Comparison of ENCODE assay signal across 8 cellular contexts in the genomic region with DNA sequence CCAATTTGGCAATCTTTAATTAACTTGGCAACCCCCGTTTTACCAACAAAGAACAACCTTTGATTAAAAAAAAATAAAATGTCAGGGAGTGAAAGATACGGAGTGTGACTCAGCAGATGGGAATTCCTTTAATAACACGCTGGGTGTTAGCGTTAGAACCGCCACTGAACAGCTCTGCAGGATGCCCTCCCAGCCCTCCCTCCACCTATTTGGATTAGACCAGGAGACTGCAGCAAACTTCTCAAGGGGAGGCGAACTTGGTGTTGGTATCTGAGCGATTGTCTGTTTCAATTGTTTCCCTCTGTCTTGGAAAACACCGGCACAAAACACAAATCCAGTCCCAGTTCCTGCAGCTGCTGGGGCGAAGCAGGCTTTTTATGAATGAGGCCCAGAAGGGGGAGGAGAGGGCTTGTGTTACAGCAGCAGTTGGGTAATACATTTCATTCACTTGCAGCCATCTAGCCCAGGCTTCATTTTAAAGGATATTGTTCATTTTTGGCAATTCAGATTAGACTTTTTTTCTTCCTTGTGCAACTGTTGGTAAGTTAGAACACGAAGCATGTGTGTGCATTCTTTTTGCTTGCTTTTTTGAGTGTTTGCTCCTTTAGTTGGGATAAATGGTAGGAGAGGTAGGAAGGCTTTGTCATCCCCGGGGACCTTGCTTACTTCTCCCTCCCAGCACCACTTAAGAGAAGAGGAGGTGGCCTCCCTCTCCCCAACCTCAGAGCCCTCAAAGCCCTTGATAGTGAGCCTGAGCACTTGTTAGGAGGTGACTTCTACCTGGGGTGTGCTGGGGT.
DNase-seq lines count a peak whose midpoint lies in the region; ATAC-seq and TF ChIP-seq lines count a peak whose summit lies in the region.

No MANE protein-coding gene starts in this region.

- H3K27ac ChIP-seq in H9 (ENCODE audit: insufficient read length, low read depth, low read length) (peak overlapping the region; percentile 77), right atrium auricular region (peak overlapping the region; percentile 71 to 72), psoas muscle (peak overlapping the region; percentile 64)

- peaks cover 0 to 4% (median 0%) of the 10 kb centered on the region in 3 experiments; a peak in 2 of 7 replicates for H3K36me3 Mint-ChIP-seq in H9 (ENCODE audit: insufficient read depth in 1 of 3, low read depth in 3 of 3)

- peaks cover 80 to 82% of the 10 kb centered on the region in 2 experiments for H3K4me1 Mint-ChIP-seq in H9

- H4K20me1 ChIP-seq in H9 (ENCODE audit: control insufficient read depth, insufficient read depth, insufficient read length): no peaks in the 10 kb centered on the region

- no peak overlapping the region for H2AK5ac ChIP-seq in H9 (ENCODE audit: insufficient read length, low read length)

- TF ChIP-seq CTCF in H9 (conservative IDR thresholded peaks at IDR 0.05) (no peak), right atrium auricular region (IDR thresholded peaks at IDR 0.05) (peak in 1 of 2 donors; percentile 18), psoas muscle (IDR thresholded peaks at IDR 0.05) (no peak)

- H3K27me3 ChIP-seq in H9 (ENCODE audit: insufficient read depth, low read length): no peaks in the 10 kb centered on the region
- H3K27me3 ChIP-seq in right atrium auricular region: no peaks in the 10 kb centered on the region
- no peaks in the 10 kb centered on the region for H3K27me3 ChIP-seq in psoas muscle (ENCODE audit: insufficient read depth in 3 of 3, low read length in 2 of 3)

- H2BK12ac ChIP-seq in H9 (ENCODE audit: insufficient read length, low read depth, low read length): peak overlapping the region; percentile 80

- peak overlapping the region; percentile 85; the same call in 1 of the 2 replicates for H3K14ac ChIP-seq in H9 (ENCODE audit: insufficient read depth, low read length)

- peak; percentile 83 for DNase-seq in H9
- peak; percentile 99 for DNase-seq in NCI-H226
- DNase-seq in amygdala (lab: John Stamatoyannopoulos, UW): peak in 54 of 56 donors; percentile 16 to 89 (median 58)
- DNase-seq in right atrium auricular region (ENCODE audit: low spot score): peak; percentile 70
- DNase-seq in psoas muscle: peak; percentile 27 to 58
- DNase-seq in UCSD-AML1 (lab: John Stamatoyannopoulos, UW; ENCODE audit: unreplicated experiment): no peak

- H3K79me2 ChIP-seq in H9 (ENCODE audit: insufficient read depth, low read length): peaks cover 47% of the 10 kb centered on the region; the same call in 1 of the 2 replicates

- H3K36me3 ChIP-seq in right atrium auricular region (no peaks in the 10 kb centered on the region), psoas muscle (ENCODE audit: insufficient read depth in 1 of 2, low read depth in 1 of 2) (no peaks in the 10 kb centered on the region)

- no peak overlapping the region for H2BK15ac ChIP-seq in H9 (ENCODE audit: low read depth, low read length)

- H3K23ac ChIP-seq in H9 (ENCODE audit: insufficient read length, low read depth, low read length): no peak overlapping the region

- peak overlapping the region; percentile 99 for H3K27ac Mint-ChIP-seq in H9

- H3K9me3 ChIP-seq in H9 (ENCODE audit: control insufficient read depth, low read depth, low read length): no peaks in the 10 kb centered on the region
- H3K9me3 ChIP-seq in right atrium auricular region: no peaks in the 10 kb centered on the region
- H3K9me3 ChIP-seq in psoas muscle: no peaks in the 10 kb centered on the region

- no peak overlapping the region for H3K56ac ChIP-seq in H9 (ENCODE audit: insufficient read length, low read depth, low read length)

- H2AFZ ChIP-seq in H9 (ENCODE audit: low read length): no peak overlapping the region

- H3T11ph ChIP-seq in H9 (ENCODE audit: low read length): peak overlapping the region; percentile 21

- intact Hi-C loops in psoas muscle (cut with DNase I): no loop called here

- H4K91ac ChIP-seq in H9 (ENCODE audit: insufficient read length, low read depth, low read length): no peak overlapping the region

- H2BK120ac ChIP-seq in H9 (ENCODE audit: low read depth, low read length, poor library complexity, severe bottlenecking): peak overlapping the region; percentile 87

- peaks cover 8% of the 10 kb centered on the region for H3K23me2 ChIP-seq in H9 (ENCODE audit: insufficient read length, low read depth, low read length, poor library complexity, severe bottlenecking)

- H2BK20ac ChIP-seq in H9 (ENCODE audit: low read depth, low read length, poor library complexity, severe bottlenecking): no peak overlapping the region

- H3K79me1 ChIP-seq in H9 (ENCODE audit: insufficient read depth, low read depth, low read length, poor library complexity, severe bottlenecking): no peaks in the 10 kb centered on the region

- H3K4me3 ChIP-seq in right atrium auricular region (no peak overlapping the region), psoas muscle (peak overlapping the region; percentile 46)

- H3K4me1 ChIP-seq in H9 (ENCODE audit: insufficient read depth, low read length) (peaks cover 28% of the 10 kb centered on the region), right atrium auricular region (peaks cover 0 to 63% of the 10 kb centered on the region in 2 donors), psoas muscle (peaks cover 32% of the 10 kb centered on the region)

- H3K4me2 ChIP-seq in H9 (ENCODE audit: insufficient read depth, insufficient read length, low read length): peak overlapping the region; percentile 60

- ATAC-seq in psoas muscle: peak; percentile 79 to 89 (median 80)
- ATAC-seq in GM21360 (IDR thresholded peaks at IDR 0.05; ENCODE audit: unreplicated experiment): no peak
- ATAC-seq in GM21576 (IDR thresholded peaks at IDR 0.05; ENCODE audit: unreplicated experiment): no peak

- H4K5ac ChIP-seq in H9 (ENCODE audit: insufficient read length, low read depth, low read length): no peak overlapping the region

- H2BK5ac ChIP-seq in H9 (ENCODE audit: insufficient read length, low read length): no peak overlapping the region

- H3K9me3 Mint-ChIP-seq in H9: no peaks in the 10 kb centered on the region; a peak in 1 of 5 replicates

- H3K4ac ChIP-seq in H9 (ENCODE audit: low read depth, low read length): no peak overlapping the region

- H3K18ac ChIP-seq in H9 (ENCODE audit: insufficient read length, low read depth, low read length): peak overlapping the region; percentile 87

- H3K4me3 Mint-ChIP-seq in H9: peak overlapping the region; percentile 58 to 78

- peak overlapping the region; percentile 9 for H3K9ac ChIP-seq in H9 (ENCODE audit: extremely low read depth, insufficient read length, low read length)

- peaks cover 1% of the 10 kb centered on the region; the same call in 1 of the 2 replicates for H3K27me3 Mint-ChIP-seq in H9 (ENCODE audit: low read depth)

- no peak overlapping the region for H4K8ac ChIP-seq in H9 (replicated peaks; ENCODE audit: insufficient read length, low read depth, low read length)

- WGBS in H9 (ENCODE audit: extremely low coverage, insufficient read length, low lambda C conversion rate): no CpG with 5 or more reads among the region's 11 CpGs
- WGBS in psoas muscle, 3 donors: 4 to 8% (median 7%) methylated on average over 11 of the region's 11 CpGs

Comparison
In these comparisons a context has a peak if more than half of its experiments do, and no peak if none do; other contexts are left out.
1. ATAC-seq: peak in psoas muscle (4 of 4); none in GM21360 (single experiment) and GM21576 (single experiment).
2. Peak in every context shown above with its lines, with median percentiles within 50 percentile points of each other: H3K27ac ChIP-seq.